ENCODE assay signal across 9 cellular contexts in the genomic region with DNA sequence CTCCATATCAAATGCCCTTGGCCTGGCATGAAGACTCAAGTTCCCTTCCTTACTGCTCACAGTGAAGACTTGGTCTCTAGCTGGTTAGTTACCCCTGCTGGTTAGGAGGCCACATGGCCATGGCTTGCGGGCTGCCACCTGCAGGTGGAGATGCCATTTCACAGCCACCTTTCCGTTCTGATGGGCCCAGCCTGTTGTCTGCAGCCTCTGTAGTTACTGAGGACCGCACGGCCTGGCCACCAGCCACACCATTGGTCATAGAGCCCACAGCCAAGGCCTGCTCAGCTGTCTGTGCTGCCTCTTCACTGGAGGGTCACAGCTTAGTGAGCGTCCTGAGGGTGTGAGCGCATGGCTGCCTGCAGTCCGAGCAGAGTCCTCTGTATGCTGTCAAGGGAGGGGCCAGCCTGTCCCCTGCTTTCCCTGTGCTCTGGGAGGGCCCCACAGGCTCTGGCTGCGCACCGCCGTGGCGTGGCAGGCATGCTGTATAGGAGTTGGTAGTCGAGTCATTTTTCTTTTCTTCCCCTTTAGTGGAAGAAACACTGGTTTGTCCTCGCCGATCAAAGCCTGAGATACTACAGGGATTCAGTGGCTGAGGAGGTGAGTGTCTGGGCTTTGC. TPM values are rescaled to one million over a fixed set of nuclear protein-coding genes. Genes with fewer than 3 reads are reported as not detected.
A peak's percentile ranks its signal among the peaks of the same experiment; 100 is the strongest.
DNase-seq lines count a peak whose midpoint lies in the region; ATAC-seq and TF ChIP-seq lines count a peak whose summit lies in the region.
"Had no signal": no experiment of that assay in that cellular context is flagged by ENCODE, and none has a peak within 500 bp of the region (broad histone marks: within the 10 kb centered on the region; RNA-seq: fewer than 3 reads in every experiment).

No MANE protein-coding gene starts in this region.

- peak; percentile 26 for TF ChIP-seq CTCF in epithelial cell of esophagus (IDR thresholded peaks at IDR 0.05; ENCODE audit: insufficient read depth, low read depth, low read length, missing control alignments)

- in situ Hi-C loops in SK-MEL-5 (cut with HindIII; ENCODE audit: low pct_unique_long_range_greater_than_20kb, low sequenced_read_pairs), result no loop called here

- no peaks in the 10 kb centered on the region for H3K27me3 Mint-ChIP-seq in activated naive CD4-positive, alpha-beta T cell treated with anti-CD3 and anti-CD28 coated beads for 36 hours (ENCODE audit: low read depth)
- H3K27me3 Mint-ChIP-seq: central memory CD8-positive, alpha-beta T cell had no signal

- peak; percentile 47 for DNase-seq in activated naive CD4-positive, alpha-beta T cell treated with anti-CD3 and anti-CD28 coated beads for 36 hours
- no peak for DNase-seq in activated naive CD4-positive, alpha-beta T cell treated with Interleukin-2 at 50 U/mL for 16 hours
- DNase-seq in SK-MEL-5 (ENCODE audit: low read depth, low spot score) (peak; percentile 27), epithelial cell of esophagus (ENCODE audit: low read depth) (no peak), medulla oblongata (ENCODE audit: extremely low spot score) (no peak), NCI-H2196 (lab: John Stamatoyannopoulos, UW; ENCODE audit: unreplicated experiment) (no peak)
- DNase-seq in stimulated activated CD4-positive, alpha-beta T cell treated with anti-CD3 and anti-CD28 coated beads, Interleukin-4, amount 100 ng/mL, for 1 hour, result peak; percentile 19

- peaks cover 20% of the 10 kb centered on the region for H3K4me1 Mint-ChIP-seq in activated naive CD4-positive, alpha-beta T cell treated with anti-CD3 and anti-CD28 coated beads for 36 hours (ENCODE audit: low read depth)

- CTCF ChIA-PET in activated naive CD4-positive, alpha-beta T cell treated with anti-CD3 and anti-CD28 coated beads for 36 hours (lab: Charles Lee), result interaction anchor here (0.6 to 1.3 kb wide), 3 partner anchors 12 to 140 kb away, joined by 3 to 5 read pairs (median 3); no protein-coding TSS in a partner anchor

- no peak overlapping the region for H3K4me3 Mint-ChIP-seq in activated naive CD4-positive, alpha-beta T cell treated with anti-CD3 and anti-CD28 coated beads for 36 hours
- H3K4me3 Mint-ChIP-seq: central memory CD8-positive, alpha-beta T cell had no signal

- no peak for ATAC-seq in HG03460 (IDR thresholded peaks at IDR 0.05; ENCODE audit: unreplicated experiment)

- intact Hi-C loops in activated naive CD4-positive, alpha-beta T cell treated with anti-CD3 and anti-CD28 coated beads for 36 hours (cut with micrococcal nuclease), result loop anchor here (1.0 kb wide), 1 partner anchor 145 kb away; no protein-coding TSS in a partner anchor

- no peak overlapping the region for H3K4me3 ChIP-seq in epithelial cell of esophagus (ENCODE audit: low read length)

- no peaks in the 10 kb centered on the region for H3K9me3 Mint-ChIP-seq in activated naive CD4-positive, alpha-beta T cell treated with anti-CD3 and anti-CD28 coated beads for 36 hours
- H3K9me3 Mint-ChIP-seq: central memory CD8-positive, alpha-beta T cell had no signal

- no peak overlapping the region for H3K27ac Mint-ChIP-seq in activated naive CD4-positive, alpha-beta T cell treated with anti-CD3 and anti-CD28 coated beads for 36 hours

- H3K36me3 Mint-ChIP-seq in activated naive CD4-positive, alpha-beta T cell treated with anti-CD3 and anti-CD28 coated beads for 36 hours (ENCODE audit: low read depth), result peaks cover 21% of the 10 kb centered on the region

RNA-seq across cellular contexts. Expression of a gene that starts 59.2 kb away (rescaled TPM):
- 1 to 10 TPM; 5.3 to 5.4 TPM for total RNA-seq in activated naive CD4-positive, alpha-beta T cell treated with anti-CD3 and anti-CD28 coated beads for 36 hours
- total RNA-seq in SK-MEL-5 (2014; rRNA removed; shearing (Covaris generic)), result 4.3 and 4.7 TPM in 2 replicates
- polyA plus RNA-seq in SK-MEL-5 (2015; cell fraction: cytosol; rRNA removed), result 5.8 and 8.0 TPM in 2 replicates
- polyA plus RNA-seq in SK-MEL-5 (2015; cell fraction: nucleus; rRNA removed), result 2.4 and 5.9 TPM in 2 replicates

Comparison
In these comparisons a context has a peak if more than half of its experiments do, and no peak if none do; other contexts are left out.
1. DNase-seq: peak in activated naive CD4-positive, alpha-beta T cell treated with anti-CD3 and anti-CD28 coated beads for 36 hours (single experiment), SK-MEL-5 (single experiment) and stimulated activated CD4-positive, alpha-beta T cell treated with anti-CD3 and anti-CD28 coated beads, Interleukin-4, amount 100 ng/mL, for 1 hour (single experiment); none in activated naive CD4-positive, alpha-beta T cell treated with Interleukin-2 at 50 U/mL for 16 hours (single experiment), epithelial cell of esophagus (single experiment), medulla oblongata (single experiment) and NCI-H2196 (single experiment).